Comparison of ENCODE assay signal across 10 cellular contexts in genomic region chr7:90412458-90413184, GRCh38. TPM values are rescaled to one million over a fixed set of nuclear protein-coding genes. Genes with fewer than 3 reads are reported as not detected.
DNase-seq lines count a peak whose midpoint lies in the region; ATAC-seq and TF ChIP-seq lines count a peak whose summit lies in the region.
"Had no signal": no experiment of that assay in that cellular context is flagged by ENCODE, and none has a peak within 500 bp of the region (broad histone marks: within the 10 kb centered on the region; RNA-seq: fewer than 3 reads in every experiment).

No MANE protein-coding gene starts in this region.

- TF ChIP-seq CTCF in MM.1S (IDR thresholded peaks at IDR 0.05; ENCODE audit: low read length) (peak; percentile 48), breast epithelium (IDR thresholded peaks at IDR 0.05) (peak in 2 of 3 donors; percentile 10 to 38), neural crest cell (conservative IDR thresholded peaks at IDR 0.05) (peak; percentile 40)

- H3K36me3 ChIP-seq in MM.1S (replicated peaks; ENCODE audit: insufficient read depth, low read length) (no peaks in the 10 kb centered on the region), breast epithelium (no peaks in the 10 kb centered on the region)

- peak; percentile 4 for DNase-seq in activated naive CD4-positive, alpha-beta T cell treated with Interleukin-2 at 50 U/mL for 16 hours
- no peak for DNase-seq in activated naive CD4-positive, alpha-beta T cell treated with anti-CD3 and anti-CD28 coated beads, Interleukin-2, amount 50 U/mL, for 16 hours
- DNase-seq in MM.1S: peak; percentile 28
- DNase-seq in breast epithelium (ENCODE audit: low spot score in 2 of 2): peak in 1 of 2 donors; percentile 74
- DNase-seq in neural crest cell (ENCODE audit: low read depth, low spot score): no peak
- no peak for DNase-seq in NCI-H524 treated with DMSO at 0.1 percent for 48 hours (lab: John Stamatoyannopoulos, UW)
- no peak for DNase-seq in NCI-H1092 treated with DMSO at 0.1 percent for 48 hours (lab: John Stamatoyannopoulos, UW)

- H3K4me1 ChIP-seq in MM.1S (ENCODE audit: low read length): no peaks in the 10 kb centered on the region
- H3K4me1 ChIP-seq in breast epithelium: no peaks in the 10 kb centered on the region

- H3K27me3 ChIP-seq in MM.1S (replicated peaks; ENCODE audit: insufficient read depth, low read length): no peaks in the 10 kb centered on the region
- no peaks in the 10 kb centered on the region for H3K27me3 ChIP-seq in breast epithelium

- H3K4me3 ChIP-seq in MM.1S (ENCODE audit: low read length) (no peak overlapping the region), breast epithelium (no peak overlapping the region)

- no peak for TF ChIP-seq POLR2A in breast epithelium (IDR thresholded peaks at IDR 0.05)

- no peaks in the 10 kb centered on the region for H4K20me1 ChIP-seq in MM.1S (ENCODE audit: insufficient read depth, low read length)

- no peak overlapping the region for H3K27ac ChIP-seq in MM.1S (ENCODE audit: low read length)
- peak overlapping the region; percentile 65 to 93 for H3K27ac ChIP-seq in breast epithelium

- peaks cover 3% of the 10 kb centered on the region for H3K4me1 Mint-ChIP-seq in neural crest cell
- H3K4me1 Mint-ChIP-seq: memory B cell had no signal

- H3F3A ChIP-seq in MM.1S (ENCODE audit: insufficient read depth, low read length): no peaks in the 10 kb centered on the region

- H3K27ac Mint-ChIP-seq in neural crest cell (ENCODE audit: unreplicated experiment): no peak overlapping the region
- H3K27ac Mint-ChIP-seq: memory B cell had no signal

- no peak overlapping the region for H2AFZ ChIP-seq in MM.1S (ENCODE audit: low read length)

- no peaks in the 10 kb centered on the region for H3K36me3 Mint-ChIP-seq in neural crest cell (ENCODE audit: low read depth)

- H3K4me2 ChIP-seq in MM.1S (ENCODE audit: low read depth, low read length): no peak overlapping the region

- intact Hi-C loops in breast epithelium (cut with DNase I; ENCODE audit: low total_unique reads): no loop called here

- H3K4me3 Mint-ChIP-seq in neural crest cell: no peak overlapping the region
- H3K4me3 Mint-ChIP-seq: memory B cell had no signal

- H3K9me2 ChIP-seq in MM.1S (replicated peaks; ENCODE audit: insufficient read depth, low read length): no peaks in the 10 kb centered on the region

- H3K79me2 ChIP-seq in MM.1S (ENCODE audit: low read length): no peaks in the 10 kb centered on the region

- H3K9me3 Mint-ChIP-seq in neural crest cell: no peaks in the 10 kb centered on the region
- H3K9me3 Mint-ChIP-seq: memory B cell had no signal

- H3K27me3 Mint-ChIP-seq in neural crest cell (ENCODE audit: low read depth): no peaks in the 10 kb centered on the region
- H3K27me3 Mint-ChIP-seq: memory B cell had no signal

- no peak for ATAC-seq in HG02870 (IDR thresholded peaks at IDR 0.05; ENCODE audit: unreplicated experiment)

- H3K9me3 ChIP-seq in MM.1S (replicated peaks; ENCODE audit: insufficient read depth, low read length) (no peaks in the 10 kb centered on the region), breast epithelium (no peaks in the 10 kb centered on the region)

- no peak overlapping the region for H3K9ac ChIP-seq in MM.1S (ENCODE audit: low read length)

RNA-seq across cellular contexts. Expression of gene CLDN12, which starts 9.4 kb away (rescaled TPM):
- total RNA-seq in breast epithelium (10 to 100 TPM; 21.6 to 52.8 (median 43.3) TPM), neural crest cell (41.0 and 41.1 TPM in 2 replicates)

RNA-seq across cellular contexts. Expression of gene PTTG1IP2, which starts 56.8 kb away (rescaled TPM):
- total RNA-seq in breast epithelium: not detected
- total RNA-seq in neural crest cell: not detected in 2 replicates
- total RNA-seq: urinary bladder had no signal

Comparison
In these comparisons a context has a peak if more than half of its experiments do, and no peak if none do; other contexts are left out.
1. DNase-seq: peak in activated naive CD4-positive, alpha-beta T cell treated with Interleukin-2 at 50 U/mL for 16 hours (single experiment) and MM.1S (single experiment); none in activated naive CD4-positive, alpha-beta T cell treated with anti-CD3 and anti-CD28 coated beads, Interleukin-2, amount 50 U/mL, for 16 hours (single experiment), neural crest cell (single experiment), NCI-H524 treated with DMSO at 0.1 percent for 48 hours (single experiment) and NCI-H1092 treated with DMSO at 0.1 percent for 48 hours (single experiment).
2. Peak in every context shown above with its lines, with median percentiles within 50 percentile points of each other: CTCF ChIP-seq.